In the genomic region with DNA sequence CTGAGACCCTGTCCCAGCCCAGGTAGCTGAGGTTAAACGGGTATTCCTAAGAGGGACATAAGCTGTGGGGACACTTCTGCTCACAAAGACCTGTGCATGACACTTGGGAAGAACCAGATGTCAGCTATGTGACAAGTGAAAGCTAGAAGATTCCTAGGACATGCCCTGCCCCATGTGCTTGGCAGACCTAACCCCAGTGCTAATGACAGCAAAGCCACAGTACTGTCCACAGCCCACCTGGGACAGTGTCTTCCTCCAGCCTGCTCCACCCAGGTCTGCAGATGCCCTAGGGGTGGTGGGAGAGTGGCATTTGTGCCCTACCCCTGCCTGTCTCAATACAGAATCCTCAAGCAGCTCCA, we compare ENCODE assay signal across 12 cellular contexts. TPM values are rescaled to one million over a fixed set of nuclear protein-coding genes. Genes with fewer than 3 reads are reported as not detected.
A peak's percentile ranks its signal among the peaks of the same experiment; 100 is the strongest.
DNase-seq lines count a peak whose midpoint lies in the region; ATAC-seq and TF ChIP-seq lines count a peak whose summit lies in the region.
"Had no signal": no experiment of that assay in that cellular context is flagged by ENCODE, and none has a peak within 500 bp of the region (broad histone marks: within the 10 kb centered on the region; RNA-seq: fewer than 3 reads in every experiment).

No MANE protein-coding gene starts in this region.

- H3K27me3 ChIP-seq in A673 (replicated peaks; ENCODE audit: insufficient read depth, low read depth, low read length, poor library complexity) = no peaks in the 10 kb centered on the region
- H3K27me3 ChIP-seq in adipocyte (replicated peaks; ENCODE audit: control insufficient read depth, insufficient read depth, low read length) = no peaks in the 10 kb centered on the region
- H3K27me3 ChIP-seq in right cardiac atrium (ENCODE audit: control insufficient read depth, insufficient read depth) = no peaks in the 10 kb centered on the region
- no peaks in the 10 kb centered on the region for H3K27me3 ChIP-seq in rectal smooth muscle tissue (ENCODE audit: control insufficient read depth, insufficient read depth, low read length)

- no peak for TF ChIP-seq CTCF in A673 (conservative IDR thresholded peaks at IDR 0.05; ENCODE audit: low read depth, low read length)
- no peak for TF ChIP-seq CTCF in progenitor cell of endocrine pancreas (IDR thresholded peaks at IDR 0.05; ENCODE audit: unreplicated experiment)

- H3K36me3 ChIP-seq in A673 (ENCODE audit: insufficient read depth, low read length, poor library complexity, severe bottlenecking) (peaks cover 72% of the 10 kb centered on the region), adipocyte (ENCODE audit: control insufficient read depth, insufficient read depth, low read length, severe bottlenecking) (peaks cover 47% of the 10 kb centered on the region), rectal smooth muscle tissue (ENCODE audit: control insufficient read depth, insufficient read depth, low read length) (peaks cover 36% of the 10 kb centered on the region)

- intact Hi-C loops in A673 (cut with micrococcal nuclease; ENCODE audit: unreplicated experiment) (loop anchor here (2.0 to 10.0 kb wide), 2 partner anchors 74 to 156 kb away; no protein-coding TSS in a partner anchor), right cardiac atrium (cut with DNase I) (loop anchor here in 1 of 4 donors (5.0 kb wide), 1 partner anchor 73 kb away; no protein-coding TSS in a partner anchor)

- peak overlapping the region; percentile 65 for H3K27ac ChIP-seq in A673 (ENCODE audit: low read depth, low read length, poor library complexity, severe bottlenecking)
- peak overlapping the region; percentile 97 for H3K27ac ChIP-seq in right cardiac atrium (ENCODE audit: low read length)
- H3K27ac ChIP-seq in rectal smooth muscle tissue (ENCODE audit: low read depth, low read length) = peak overlapping the region; percentile 62

- WGBS in right cardiac atrium = 24% methylated on average over 1 of the region's 1 CpG

- no peak overlapping the region for H3K4me3 Mint-ChIP-seq in progenitor cell of endocrine pancreas (ENCODE audit: low read depth)
- H3K4me3 Mint-ChIP-seq: activated T-cell treated with anti-CD3 and anti-CD28 coated beads, Interleukin-2, amount 50 U/mL, for 24 hours; natural killer cell treated with Interleukin-12 subunit alpha and Interleukin-12 subunit beta and Interleukin-15 and Interleukin-18, amount 100 ng/mL, for 72 hours had no signal

- CTCF ChIA-PET in A673 (lab: Charles Lee) = interaction anchor here (0.5 to 1.0 kb wide), 3 partner anchors 17 to 159 kb away, joined by 3 to 4 read pairs (median 4); no protein-coding TSS in a partner anchor

- peaks cover 2% of the 10 kb centered on the region for H3K4me1 Mint-ChIP-seq in progenitor cell of endocrine pancreas (ENCODE audit: low read depth)

- no peaks in the 10 kb centered on the region for H3K9me3 Mint-ChIP-seq in progenitor cell of endocrine pancreas (ENCODE audit: low read depth)
- H3K9me3 Mint-ChIP-seq: activated T-cell treated with anti-CD3 and anti-CD28 coated beads, Interleukin-2, amount 50 U/mL, for 24 hours; natural killer cell treated with Interleukin-12 subunit alpha and Interleukin-12 subunit beta and Interleukin-15 and Interleukin-18, amount 100 ng/mL, for 72 hours had no signal

- POLR2A ChIA-PET in A673 (lab: Charles Lee; ENCODE audit: low non-redundant PET) = no interaction called here

- H3K27me3 Mint-ChIP-seq in progenitor cell of endocrine pancreas = no peaks in the 10 kb centered on the region
- H3K27me3 Mint-ChIP-seq: activated T-cell treated with anti-CD3 and anti-CD28 coated beads, Interleukin-2, amount 50 U/mL, for 24 hours; natural killer cell treated with Interleukin-12 subunit alpha and Interleukin-12 subunit beta and Interleukin-15 and Interleukin-18, amount 100 ng/mL, for 72 hours had no signal

- H3K36me3 Mint-ChIP-seq in progenitor cell of endocrine pancreas (ENCODE audit: insufficient read depth) = peaks cover 2% of the 10 kb centered on the region

- H3K4me3 ChIP-seq in A673 (ENCODE audit: low read depth, low read length, poor library complexity, severe bottlenecking) (no peak overlapping the region), adipocyte (ENCODE audit: low read length) (peak overlapping the region; percentile 9), right cardiac atrium (ENCODE audit: low read length) (no peak overlapping the region), rectal smooth muscle tissue (ENCODE audit: low read length) (peak overlapping the region; percentile 18)

- peaks cover 21% of the 10 kb centered on the region for H3K4me1 ChIP-seq in A673 (ENCODE audit: insufficient read depth, low read length, poor library complexity, severe bottlenecking)
- peaks cover 62% of the 10 kb centered on the region for H3K4me1 ChIP-seq in adipocyte (ENCODE audit: control insufficient read depth, insufficient read depth, low read length)
- H3K4me1 ChIP-seq in right cardiac atrium (ENCODE audit: control insufficient read depth, insufficient read depth, low read length) = peaks cover 40% of the 10 kb centered on the region
- peaks cover 39% of the 10 kb centered on the region for H3K4me1 ChIP-seq in rectal smooth muscle tissue (ENCODE audit: control insufficient read depth, insufficient read depth, low read length)

- H3K9me3 ChIP-seq in A673 (ENCODE audit: low read depth, low read length, poor library complexity, severe bottlenecking) = no peaks in the 10 kb centered on the region
- H3K9me3 ChIP-seq in adipocyte (ENCODE audit: control insufficient read depth, low read length) = no peaks in the 10 kb centered on the region
- H3K9me3 ChIP-seq in right cardiac atrium (ENCODE audit: control insufficient read depth, low read length) = no peaks in the 10 kb centered on the region

- H3K27ac Mint-ChIP-seq in progenitor cell of endocrine pancreas = no peak overlapping the region
- H3K27ac Mint-ChIP-seq: activated T-cell treated with anti-CD3 and anti-CD28 coated beads, Interleukin-2, amount 50 U/mL, for 24 hours; natural killer cell treated with Interleukin-12 subunit alpha and Interleukin-12 subunit beta and Interleukin-15 and Interleukin-18, amount 100 ng/mL, for 72 hours had no signal

- no TSS peak for BruUV-seq in A673 (replicated peaks; lab: Mats Ljungman, UMichigan)

- DNase-seq in A673 (ENCODE audit: low spot score) (no peak), adipocyte (ENCODE audit: low read depth) (no peak), right cardiac atrium (no peak), progenitor cell of endocrine pancreas (ENCODE audit: low spot score, unreplicated experiment) (no peak)
- no peak for DNase-seq in activated effector memory CD4-positive, alpha-beta T cell treated with Interleukin-2 at 50 U/mL for 16 hours
- DNase-seq: activated T-cell treated with anti-CD3 and anti-CD28 coated beads, Interleukin-2, amount 50 U/mL, for 24 hours; GDM1; NCI-H2227 treated with DMSO at 0.1 percent for 48 hours had no signal

- ATAC-seq in right cardiac atrium (no peak), GM21723 (IDR thresholded peaks at IDR 0.05; ENCODE audit: unreplicated experiment) (no peak), GM18870 (IDR thresholded peaks at IDR 0.05; ENCODE audit: unreplicated experiment) (no peak)
- ATAC-seq: natural killer cell treated with Interleukin-12 subunit alpha and Interleukin-12 subunit beta and Interleukin-15 and Interleukin-18, amount 100 ng/mL, for 72 hours had no signal

- H3K9ac ChIP-seq in adipocyte (ENCODE audit: low read length) = peak overlapping the region; percentile 84
- no peak overlapping the region for H3K9ac ChIP-seq in rectal smooth muscle tissue (ENCODE audit: low read length)

RNA-seq across cellular contexts. Expression of a gene that starts 18.4 kb away (rescaled TPM):
- total RNA-seq in A673 (2021) (0.73 and 1.2 TPM in 2 replicates), right cardiac atrium (under 1 TPM in 2 of 4 donors, not detected in 2; 0.11 to 0.17 TPM), progenitor cell of endocrine pancreas (7.1 and 7.8 TPM in 2 replicates)
- 0.09 TPM for polyA plus RNA-seq in right cardiac atrium

RNA-seq across cellular contexts. Expression of a gene that starts 49.8 kb away (rescaled TPM):
- total RNA-seq in A673 (2021) (19.7 and 41.9 TPM in 2 replicates), right cardiac atrium (10 to 100 TPM; 11.3 to 22.1 (median 17.2) TPM), progenitor cell of endocrine pancreas (201 and 203 TPM in 2 replicates)
- 10.9 TPM for polyA plus RNA-seq in right cardiac atrium
- total RNA-seq: natural killer cell treated with Interleukin-12 subunit alpha and Interleukin-12 subunit beta and Interleukin-15 and Interleukin-18, amount 100 ng/mL, for 72 hours had no signal

Comparison
In these comparisons a context has a peak if more than half of its experiments do, and no peak if none do; other contexts are left out.
1. H3K4me3 ChIP-seq: peak in adipocyte (single experiment) and rectal smooth muscle tissue (single experiment); none in A673 (single experiment) and right cardiac atrium (single experiment).
2. Peak in every context shown above with its lines, with median percentiles within 50 percentile points of each other: H3K27ac ChIP-seq.